16 cellular contexts compared by ENCODE assay signal in genomic region chr2:238420878-238421694, GRCh38. TPM values are rescaled to one million over a fixed set of nuclear protein-coding genes. Genes with fewer than 3 reads are reported as not detected.
DNase-seq lines count a peak whose midpoint lies in the region; ATAC-seq and TF ChIP-seq lines count a peak whose summit lies in the region.
"Had no signal": no experiment of that assay in that cellular context is flagged by ENCODE, and none has a peak within 500 bp of the region (broad histone marks: within the 10 kb centered on the region; RNA-seq: fewer than 3 reads in every experiment).

No MANE protein-coding gene starts in this region.

- peak overlapping the region in 3 of 5 experiments; percentile 12 to 59 (median 29) for H3K27ac Mint-ChIP-seq in brain
- H3K27ac Mint-ChIP-seq: activated naive CD8-positive, alpha-beta T cell had no signal

- H2BK12ac ChIP-seq in mesenchymal stem cell (ENCODE audit: low read length in 2 of 2) = no peak overlapping the region

- peaks cover 4 to 11% (median 9%) of the 10 kb centered on the region in 5 experiments for H3K9me3 Mint-ChIP-seq in brain
- peaks cover 2% of the 10 kb centered on the region for H3K9me3 Mint-ChIP-seq in activated T-cell treated with anti-CD3 and anti-CD28 coated beads, Interleukin-2, amount 50 U/mL, for 4 hours

- no peak overlapping the region for H4K91ac ChIP-seq in mesenchymal stem cell (ENCODE audit: low read length)

- no peak for TF ChIP-seq POLR2A in esophagus muscularis mucosa (IDR thresholded peaks at IDR 0.05; ENCODE audit: low read depth)

- H3K18ac ChIP-seq in mesenchymal stem cell (ENCODE audit: low read depth in 1 of 2, low read length in 2 of 2) = no peak overlapping the region

- H3K4me3 ChIP-seq in mesenchymal stem cell (ENCODE audit: insufficient read depth in 1 of 2, low read depth in 1 of 2, low read length in 2 of 2) = no peak overlapping the region
- no peak overlapping the region for H3K4me3 ChIP-seq in esophagus muscularis mucosa
- H3K4me3 ChIP-seq: upper lobe of right lung had no signal

- H3K36me3 ChIP-seq in mesenchymal stem cell (ENCODE audit: control insufficient read depth in 1 of 2, insufficient read depth in 2 of 2, low read depth in 1 of 2, low read length in 2 of 2) (peaks cover 0 to 4% of the 10 kb centered on the region in 2 experiments), esophagus muscularis mucosa (no peaks in the 10 kb centered on the region)
- H3K36me3 ChIP-seq: upper lobe of right lung had no signal

- no peak for TF ChIP-seq EP300 in esophagus muscularis mucosa (IDR thresholded peaks at IDR 0.05)

- H3K4me3 Mint-ChIP-seq in brain = peak overlapping the region in 1 of 5 experiments; percentile 50
- no peak overlapping the region for H3K4me3 Mint-ChIP-seq in activated T-cell treated with anti-CD3 and anti-CD28 coated beads, Interleukin-2, amount 50 U/mL, for 4 hours
- H3K4me3 Mint-ChIP-seq: activated naive CD8-positive, alpha-beta T cell had no signal

- H3K9ac ChIP-seq in mesenchymal stem cell (ENCODE audit: low read length) = no peak overlapping the region

- H3K27me3 Mint-ChIP-seq in brain = peaks cover 5% of the 10 kb centered on the region
- H3K27me3 Mint-ChIP-seq in activated T-cell treated with anti-CD3 and anti-CD28 coated beads, Interleukin-2, amount 50 U/mL, for 4 hours (ENCODE audit: low read depth) = peaks cover 3% of the 10 kb centered on the region
- H3K27me3 Mint-ChIP-seq: activated naive CD8-positive, alpha-beta T cell had no signal

- H3K14ac ChIP-seq in mesenchymal stem cell (ENCODE audit: low read length in 2 of 2) = no peak overlapping the region

- no peak overlapping the region for H3K4me2 ChIP-seq in mesenchymal stem cell (ENCODE audit: low read length, poor library complexity, severe bottlenecking)

- no peak overlapping the region for H3K4ac ChIP-seq in mesenchymal stem cell (ENCODE audit: low read depth in 1 of 2, low read length in 2 of 2)

- ATAC-seq in left ventricle myocardium superior (peak; percentile 23), HG03520 (IDR thresholded peaks at IDR 0.05; ENCODE audit: unreplicated experiment) (no peak)
- no peak for ATAC-seq in activated T-cell treated with anti-CD3 and anti-CD28 coated beads, Interleukin-2, amount 50 U/mL, for 4 hours
- ATAC-seq: foreskin keratinocyte, left lobe of liver, upper lobe of right lung had no signal

- H2BK120ac ChIP-seq in mesenchymal stem cell (ENCODE audit: low read depth, low read length) = no peak overlapping the region

- no peak overlapping the region for H3K23ac ChIP-seq in mesenchymal stem cell (ENCODE audit: low read length in 2 of 2)

- no peak overlapping the region for H2BK5ac ChIP-seq in mesenchymal stem cell (ENCODE audit: low read depth, low read length, poor library complexity, severe bottlenecking)

- peaks cover 39% of the 10 kb centered on the region for H3K4me1 Mint-ChIP-seq in brain
- peaks cover 4% of the 10 kb centered on the region for H3K4me1 Mint-ChIP-seq in activated T-cell treated with anti-CD3 and anti-CD28 coated beads, Interleukin-2, amount 50 U/mL, for 4 hours (ENCODE audit: low read depth)

- H2BK15ac ChIP-seq in mesenchymal stem cell (ENCODE audit: low read depth, poor library complexity, severe bottlenecking) = no peak overlapping the region

- no peak overlapping the region for H2AFZ ChIP-seq in mesenchymal stem cell (ENCODE audit: low read depth, low read length)

- DNase-seq in left ventricle myocardium superior (no peak), cardiac septum (ENCODE audit: low spot score) (no peak), mesenchymal stem cell (no peak), NCI-H2107 (lab: John Stamatoyannopoulos, UW) (no peak), esophagus muscularis mucosa (ENCODE audit: extremely low spot score) (no peak)
- DNase-seq in activated T-cell treated with anti-CD3 and anti-CD28 coated beads, Interleukin-2, amount 50 U/mL, for 4 hours = no peak
- DNase-seq: activated CD8-positive, alpha-beta memory T cell treated with anti-CD3 and anti-CD28 coated beads, Interleukin-2, amount 50 U/mL, for 48 hours; cortex of kidney; foreskin keratinocyte; NCI-H1092; upper lobe of right lung had no signal

- no peaks in the 10 kb centered on the region for H3K9me3 ChIP-seq in mesenchymal stem cell (ENCODE audit: control insufficient read depth, low read length)
- no peaks in the 10 kb centered on the region for H3K9me3 ChIP-seq in esophagus muscularis mucosa
- H3K9me3 ChIP-seq: upper lobe of right lung had no signal

- H2AK5ac ChIP-seq in mesenchymal stem cell (ENCODE audit: low read length, severe bottlenecking) = no peak overlapping the region

- TF ChIP-seq CTCF in brain (conservative IDR thresholded peaks at IDR 0.05) (no peak), esophagus muscularis mucosa (IDR thresholded peaks at IDR 0.05) (no peak)

- H3K79me1 ChIP-seq in mesenchymal stem cell (replicated peaks; ENCODE audit: low read length, poor library complexity, severe bottlenecking) = no peaks in the 10 kb centered on the region

- H3K4me1 ChIP-seq in mesenchymal stem cell (ENCODE audit: control insufficient read depth, insufficient read depth, low read depth, low read length) = peaks cover 27% of the 10 kb centered on the region
- peaks cover 12 to 24% (median 19%) of the 10 kb centered on the region in 4 donors for H3K4me1 ChIP-seq in esophagus muscularis mucosa
- H3K4me1 ChIP-seq: foreskin keratinocyte had no signal

- 59% methylated on average over 15 of the region's 16 CpGs for WGBS in mesenchymal stem cell
- WGBS in esophagus muscularis mucosa = 64% methylated on average over 16 of the region's 16 CpGs

- H3K27me3 ChIP-seq in mesenchymal stem cell (ENCODE audit: control insufficient read depth in 1 of 2, insufficient read depth in 1 of 2, low read length in 2 of 2) (no peaks in the 10 kb centered on the region), esophagus muscularis mucosa (no peaks in the 10 kb centered on the region)
- H3K27me3 ChIP-seq: upper lobe of right lung had no signal

- intact Hi-C loops in left ventricle myocardium superior (cut with micrococcal nuclease) = no loop called here
- intact Hi-C loops in cardiac septum (cut with DNase I) = no loop called here
- intact Hi-C loops in esophagus muscularis mucosa (cut with DNase I) = no loop called here

- peak overlapping the region; percentile 19 for H4K8ac ChIP-seq in mesenchymal stem cell (ENCODE audit: low read length)

- H3K27ac ChIP-seq in mesenchymal stem cell (ENCODE audit: low read length, poor library complexity, severe bottlenecking) = no peak overlapping the region
- H3K27ac ChIP-seq in esophagus muscularis mucosa (replicated peaks in 1 of 4) = no peak overlapping the region
- H3K27ac ChIP-seq: foreskin keratinocyte, HL-60, upper lobe of right lung had no signal

- peaks cover under 1% of the 10 kb centered on the region for H3K36me3 Mint-ChIP-seq in brain
- H3K36me3 Mint-ChIP-seq in activated T-cell treated with anti-CD3 and anti-CD28 coated beads, Interleukin-2, amount 50 U/mL, for 4 hours (ENCODE audit: insufficient read depth) = peaks cover 7% of the 10 kb centered on the region

RNA-seq across cellular contexts. Expression of gene ASB1, which starts 5.6 kb away (rescaled TPM):
- total RNA-seq in left ventricle myocardium superior = 60.2 TPM
- 54.8 TPM for total RNA-seq in cardiac septum
- polyA plus RNA-seq in brain (ENCODE audit: insufficient read depth, low read depth, low replicate concordance) = 25.8 TPM
- polyA plus RNA-seq in mesenchymal stem cell (2013, experiment 1 of 2) = 23.1 TPM
- polyA plus RNA-seq in mesenchymal stem cell (2013, experiment 2 of 2) = 25.2 TPM
- 10 to 100 TPM; 19.9 to 42.1 (median 33.9) TPM for total RNA-seq in esophagus muscularis mucosa
- total RNA-seq in activated T-cell treated with anti-CD3 and anti-CD28 coated beads, Interleukin-2, amount 50 U/mL, for 4 hours = 10 to 100 TPM; 37.8 to 42.6 (median 41.5) TPM
